1 cellular context compared by ENCODE assay signal in genomic region chr1:171485375-171486047, GRCh38.
TF ChIP-seq lines count a peak whose summit lies in the region.

PRRC2C (plus strand) TSS chr1:171485530; CDS start chr1:171512089, 26,559 bp downstream.

TF ChIP-seq in HepG2, 621 proteins besides CTCF, POLR2A, EP300 and RAD21 (continued from another document and continues in another):
- TF ChIP-seq, protein P1, sequence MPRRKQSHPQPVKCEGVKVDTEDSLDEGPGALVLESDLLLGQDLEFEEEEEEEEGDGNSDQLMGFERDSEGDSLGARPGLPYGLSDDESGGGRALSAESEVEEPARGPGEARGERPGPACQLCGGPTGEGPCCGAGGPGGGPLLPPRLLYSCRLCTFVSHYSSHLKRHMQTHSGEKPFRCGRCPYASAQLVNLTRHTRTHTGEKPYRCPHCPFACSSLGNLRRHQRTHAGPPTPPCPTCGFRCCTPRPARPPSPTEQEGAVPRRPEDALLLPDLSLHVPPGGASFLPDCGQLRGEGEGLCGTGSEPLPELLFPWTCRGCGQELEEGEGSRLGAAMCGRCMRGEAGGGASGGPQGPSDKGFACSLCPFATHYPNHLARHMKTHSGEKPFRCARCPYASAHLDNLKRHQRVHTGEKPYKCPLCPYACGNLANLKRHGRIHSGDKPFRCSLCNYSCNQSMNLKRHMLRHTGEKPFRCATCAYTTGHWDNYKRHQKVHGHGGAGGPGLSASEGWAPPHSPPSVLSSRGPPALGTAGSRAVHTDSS (CRISPR knock-in tag; conservative IDR thresholded peaks at IDR 0.05), result no peak
- TF ChIP-seq, protein P2, sequence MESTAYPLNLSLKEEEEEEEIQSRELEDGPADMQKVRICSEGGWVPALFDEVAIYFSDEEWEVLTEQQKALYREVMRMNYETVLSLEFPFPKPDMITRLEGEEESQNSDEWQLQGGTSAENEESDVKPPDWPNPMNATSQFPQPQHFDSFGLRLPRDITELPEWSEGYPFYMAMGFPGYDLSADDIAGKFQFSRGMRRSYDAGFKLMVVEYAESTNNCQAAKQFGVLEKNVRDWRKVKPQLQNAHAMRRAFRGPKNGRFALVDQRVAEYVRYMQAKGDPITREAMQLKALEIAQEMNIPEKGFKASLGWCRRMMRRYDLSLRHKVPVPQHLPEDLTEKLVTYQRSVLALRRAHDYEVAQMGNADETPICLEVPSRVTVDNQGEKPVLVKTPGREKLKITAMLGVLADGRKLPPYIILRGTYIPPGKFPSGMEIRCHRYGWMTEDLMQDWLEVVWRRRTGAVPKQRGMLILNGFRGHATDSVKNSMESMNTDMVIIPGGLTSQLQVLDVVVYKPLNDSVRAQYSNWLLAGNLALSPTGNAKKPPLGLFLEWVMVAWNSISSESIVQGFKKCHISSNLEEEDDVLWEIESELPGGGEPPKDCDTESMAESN (CRISPR knock-in tag; conservative IDR thresholded peaks at IDR 0.05), result 0 out of 2 replicates have a peak, but pooled peaks have one; percentile 42
- TF ChIP-seq KLF6 (CRISPR knock-in tag; IDR thresholded peaks at IDR 0.05), result no peak; the same call in none of the 2 replicates
- TF ChIP-seq ZNF207 (IDR thresholded peaks at IDR 0.05; ENCODE audit: borderline replicate concordance), result no peak
- no peak for TF ChIP-seq THYN1 (CRISPR knock-in tag; IDR thresholded peaks at IDR 0.05; ENCODE audit: borderline replicate concordance, low read depth)
- TF ChIP-seq ZNF781 (CRISPR knock-in tag; IDR thresholded peaks at IDR 0.05; ENCODE audit: borderline replicate concordance, not compliant biosample characterization), result no peak
- TF ChIP-seq FOXJ3 (CRISPR knock-in tag; IDR thresholded peaks at IDR 0.05; ENCODE audit: borderline replicate concordance), result no peak
- TF ChIP-seq, protein P3, sequence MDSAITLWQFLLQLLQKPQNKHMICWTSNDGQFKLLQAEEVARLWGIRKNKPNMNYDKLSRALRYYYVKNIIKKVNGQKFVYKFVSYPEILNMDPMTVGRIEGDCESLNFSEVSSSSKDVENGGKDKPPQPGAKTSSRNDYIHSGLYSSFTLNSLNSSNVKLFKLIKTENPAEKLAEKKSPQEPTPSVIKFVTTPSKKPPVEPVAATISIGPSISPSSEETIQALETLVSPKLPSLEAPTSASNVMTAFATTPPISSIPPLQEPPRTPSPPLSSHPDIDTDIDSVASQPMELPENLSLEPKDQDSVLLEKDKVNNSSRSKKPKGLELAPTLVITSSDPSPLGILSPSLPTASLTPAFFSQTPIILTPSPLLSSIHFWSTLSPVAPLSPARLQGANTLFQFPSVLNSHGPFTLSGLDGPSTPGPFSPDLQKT (CRISPR knock-in tag; IDR thresholded peaks at IDR 0.05; ENCODE audit: borderline replicate concordance), result no peak
- TF ChIP-seq ZNF768 (CRISPR knock-in tag; IDR thresholded peaks at IDR 0.05), result peak; percentile 60; the same call in 1 of the 2 replicates
- TF ChIP-seq PRMT3 (CRISPR knock-in tag; IDR thresholded peaks at IDR 0.05; ENCODE audit: borderline replicate concordance, low read depth), result 0 out of 2 replicates have a peak, but pooled peaks have one; percentile 38
- TF ChIP-seq, protein P4, sequence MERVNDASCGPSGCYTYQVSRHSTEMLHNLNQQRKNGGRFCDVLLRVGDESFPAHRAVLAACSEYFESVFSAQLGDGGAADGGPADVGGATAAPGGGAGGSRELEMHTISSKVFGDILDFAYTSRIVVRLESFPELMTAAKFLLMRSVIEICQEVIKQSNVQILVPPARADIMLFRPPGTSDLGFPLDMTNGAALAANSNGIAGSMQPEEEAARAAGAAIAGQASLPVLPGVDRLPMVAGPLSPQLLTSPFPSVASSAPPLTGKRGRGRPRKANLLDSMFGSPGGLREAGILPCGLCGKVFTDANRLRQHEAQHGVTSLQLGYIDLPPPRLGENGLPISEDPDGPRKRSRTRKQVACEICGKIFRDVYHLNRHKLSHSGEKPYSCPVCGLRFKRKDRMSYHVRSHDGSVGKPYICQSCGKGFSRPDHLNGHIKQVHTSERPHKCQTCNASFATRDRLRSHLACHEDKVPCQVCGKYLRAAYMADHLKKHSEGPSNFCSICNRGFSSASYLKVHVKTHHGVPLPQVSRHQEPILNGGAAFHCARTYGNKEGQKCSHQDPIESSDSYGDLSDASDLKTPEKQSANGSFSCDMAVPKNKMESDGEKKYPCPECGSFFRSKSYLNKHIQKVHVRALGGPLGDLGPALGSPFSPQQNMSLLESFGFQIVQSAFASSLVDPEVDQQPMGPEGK (CRISPR knock-in tag; IDR thresholded peaks at IDR 0.05), result peak; percentile 69
- no peak for TF ChIP-seq ZNF3 (CRISPR knock-in tag; IDR thresholded peaks at IDR 0.05)
- peak; percentile 71; the same call in 1 of the 2 replicates for TF ChIP-seq CSRNP1 (CRISPR knock-in tag; IDR thresholded peaks at IDR 0.05)
- TF ChIP-seq TCF7L2 (IDR thresholded peaks at IDR 0.05; ENCODE audit: low read depth, low read length), result no peak
- TF ChIP-seq KDM1A (CRISPR knock-in tag; IDR thresholded peaks at IDR 0.05), result no peak
- TF ChIP-seq SRSF9 (IDR thresholded peaks at IDR 0.05; ENCODE audit: borderline replicate concordance, insufficient read depth, low read depth, low read length, poor library complexity, severe bottlenecking), result no peak
- no peak; the same call in 1 of the 2 replicates for TF ChIP-seq ELF4 (CRISPR knock-in tag; IDR thresholded peaks at IDR 0.05; ENCODE audit: borderline replicate concordance)
- TF ChIP-seq, protein P5, sequence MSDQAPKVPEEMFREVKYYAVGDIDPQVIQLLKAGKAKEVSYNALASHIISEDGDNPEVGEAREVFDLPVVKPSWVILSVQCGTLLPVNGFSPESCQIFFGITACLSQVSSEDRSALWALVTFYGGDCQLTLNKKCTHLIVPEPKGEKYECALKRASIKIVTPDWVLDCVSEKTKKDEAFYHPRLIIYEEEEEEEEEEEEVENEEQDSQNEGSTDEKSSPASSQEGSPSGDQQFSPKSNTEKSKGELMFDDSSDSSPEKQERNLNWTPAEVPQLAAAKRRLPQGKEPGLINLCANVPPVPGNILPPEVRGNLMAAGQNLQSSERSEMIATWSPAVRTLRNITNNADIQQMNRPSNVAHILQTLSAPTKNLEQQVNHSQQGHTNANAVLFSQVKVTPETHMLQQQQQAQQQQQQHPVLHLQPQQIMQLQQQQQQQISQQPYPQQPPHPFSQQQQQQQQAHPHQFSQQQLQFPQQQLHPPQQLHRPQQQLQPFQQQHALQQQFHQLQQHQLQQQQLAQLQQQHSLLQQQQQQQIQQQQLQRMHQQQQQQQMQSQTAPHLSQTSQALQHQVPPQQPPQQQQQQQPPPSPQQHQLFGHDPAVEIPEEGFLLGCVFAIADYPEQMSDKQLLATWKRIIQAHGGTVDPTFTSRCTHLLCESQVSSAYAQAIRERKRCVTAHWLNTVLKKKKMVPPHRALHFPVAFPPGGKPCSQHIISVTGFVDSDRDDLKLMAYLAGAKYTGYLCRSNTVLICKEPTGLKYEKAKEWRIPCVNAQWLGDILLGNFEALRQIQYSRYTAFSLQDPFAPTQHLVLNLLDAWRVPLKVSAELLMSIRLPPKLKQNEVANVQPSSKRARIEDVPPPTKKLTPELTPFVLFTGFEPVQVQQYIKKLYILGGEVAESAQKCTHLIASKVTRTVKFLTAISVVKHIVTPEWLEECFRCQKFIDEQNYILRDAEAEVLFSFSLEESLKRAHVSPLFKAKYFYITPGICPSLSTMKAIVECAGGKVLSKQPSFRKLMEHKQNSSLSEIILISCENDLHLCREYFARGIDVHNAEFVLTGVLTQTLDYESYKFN (CRISPR knock-in tag; conservative IDR thresholded peaks at IDR 0.05), result 0 out of 2 replicates have a peak, but pooled peaks have one; percentile 35
- TF ChIP-seq, protein P6, sequence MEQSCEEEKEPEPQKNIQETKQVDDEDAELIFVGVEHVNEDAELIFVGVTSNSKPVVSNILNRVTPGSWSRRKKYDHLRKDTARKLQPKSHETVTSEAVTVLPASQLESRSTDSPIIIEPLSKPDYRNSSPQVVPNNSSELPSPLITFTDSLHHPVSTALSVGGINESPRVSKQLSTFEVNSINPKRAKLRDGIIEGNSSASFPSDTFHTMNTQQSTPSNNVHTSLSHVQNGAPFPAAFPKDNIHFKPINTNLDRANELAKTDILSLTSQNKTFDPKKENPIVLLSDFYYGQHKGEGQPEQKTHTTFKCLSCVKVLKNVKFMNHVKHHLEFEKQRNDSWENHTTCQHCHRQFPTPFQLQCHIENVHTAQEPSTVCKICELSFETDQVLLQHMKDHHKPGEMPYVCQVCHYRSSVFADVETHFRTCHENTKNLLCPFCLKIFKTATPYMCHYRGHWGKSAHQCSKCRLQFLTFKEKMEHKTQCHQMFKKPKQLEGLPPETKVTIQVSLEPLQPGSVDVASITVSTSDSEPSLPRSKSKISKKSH (CRISPR knock-in tag; IDR thresholded peaks at IDR 0.05; ENCODE audit: borderline replicate concordance), result peak; percentile 66; the same call in 1 of the 2 replicates
- TF ChIP-seq ZNF674 (CRISPR knock-in tag; IDR thresholded peaks at IDR 0.05; ENCODE audit: low read depth), result no peak
- peak; percentile 86 for TF ChIP-seq ZNF501 (CRISPR knock-in tag; IDR thresholded peaks at IDR 0.05)
- no peak for TF ChIP-seq ZBTB1 (CRISPR knock-in tag; IDR thresholded peaks at IDR 0.05; ENCODE audit: borderline replicate concordance)
- no peak for TF ChIP-seq STAT5B (CRISPR knock-in tag; IDR thresholded peaks at IDR 0.05)
- TF ChIP-seq NFRKB (IDR thresholded peaks at IDR 0.05), result peak; percentile 38; the same call in 1 of the 2 replicates
- peak; percentile 61 for TF ChIP-seq ZEB1 (IDR thresholded peaks at IDR 0.05; ENCODE audit: insufficient replicate concordance, low read depth)
- TF ChIP-seq ZNF678 (CRISPR knock-in tag; IDR thresholded peaks at IDR 0.05), result no peak
- TF ChIP-seq, protein P7, sequence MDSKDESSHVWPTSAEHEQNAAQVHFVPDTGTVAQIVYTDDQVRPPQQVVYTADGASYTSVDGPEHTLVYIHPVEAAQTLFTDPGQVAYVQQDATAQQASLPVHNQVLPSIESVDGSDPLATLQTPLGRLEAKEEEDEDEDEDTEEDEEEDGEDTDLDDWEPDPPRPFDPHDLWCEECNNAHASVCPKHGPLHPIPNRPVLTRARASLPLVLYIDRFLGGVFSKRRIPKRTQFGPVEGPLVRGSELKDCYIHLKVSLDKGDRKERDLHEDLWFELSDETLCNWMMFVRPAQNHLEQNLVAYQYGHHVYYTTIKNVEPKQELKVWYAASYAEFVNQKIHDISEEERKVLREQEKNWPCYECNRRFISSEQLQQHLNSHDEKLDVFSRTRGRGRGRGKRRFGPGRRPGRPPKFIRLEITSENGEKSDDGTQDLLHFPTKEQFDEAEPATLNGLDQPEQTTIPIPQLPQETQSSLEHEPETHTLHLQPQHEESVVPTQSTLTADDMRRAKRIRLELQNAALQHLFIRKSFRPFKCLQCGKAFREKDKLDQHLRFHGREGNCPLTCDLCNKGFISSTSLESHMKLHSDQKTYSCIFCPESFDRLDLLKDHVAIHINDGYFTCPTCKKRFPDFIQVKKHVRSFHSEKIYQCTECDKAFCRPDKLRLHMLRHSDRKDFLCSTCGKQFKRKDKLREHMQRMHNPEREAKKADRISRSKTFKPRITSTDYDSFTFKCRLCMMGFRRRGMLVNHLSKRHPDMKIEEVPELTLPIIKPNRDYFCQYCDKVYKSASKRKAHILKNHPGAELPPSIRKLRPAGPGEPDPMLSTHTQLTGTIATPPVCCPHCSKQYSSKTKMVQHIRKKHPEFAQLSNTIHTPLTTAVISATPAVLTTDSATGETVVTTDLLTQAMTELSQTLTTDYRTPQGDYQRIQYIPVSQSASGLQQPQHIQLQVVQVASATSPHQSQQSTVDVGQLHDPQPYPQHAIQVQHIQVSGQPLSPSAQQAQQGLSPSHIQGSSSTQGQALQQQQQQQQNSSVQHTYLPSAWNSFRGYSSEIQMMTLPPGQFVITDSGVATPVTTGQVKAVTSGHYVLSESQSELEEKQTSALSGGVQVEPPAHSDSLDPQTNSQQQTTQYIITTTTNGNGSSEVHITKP (CRISPR knock-in tag; IDR thresholded peaks at IDR 0.05; ENCODE audit: low read depth), result peak; percentile 37; the same call in 1 of the 2 replicates
- peak; percentile 50 for TF ChIP-seq FOSL2 (CRISPR knock-in tag; IDR thresholded peaks at IDR 0.05)
- peak; percentile 63; the same call in 1 of the 2 replicates for TF ChIP-seq SNAPC2 (CRISPR knock-in tag; IDR thresholded peaks at IDR 0.05)
